Comparison of ENCODE assay signal across 13 cellular contexts in the genomic region with DNA sequence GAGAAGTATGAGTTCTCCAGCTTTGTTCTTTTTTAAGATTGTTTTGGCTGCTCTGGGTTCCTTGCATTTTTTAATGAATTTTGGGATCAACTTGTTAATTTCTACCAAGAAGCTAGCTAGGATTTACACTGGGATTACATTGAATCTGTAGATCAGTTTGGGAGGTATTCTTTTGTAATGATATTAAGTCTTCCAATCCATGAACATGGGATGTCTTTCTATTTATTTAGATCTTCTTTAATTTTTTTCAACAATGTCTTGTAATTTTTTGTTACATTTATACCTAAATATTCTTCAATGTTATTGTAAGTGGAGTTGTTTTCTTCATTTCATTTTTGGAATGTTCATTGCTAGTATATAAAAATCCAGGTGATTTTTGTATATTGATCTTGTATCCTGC. TPM values are rescaled to one million over a fixed set of nuclear protein-coding genes. Genes with fewer than 3 reads are reported as not detected.
DNase-seq lines count a peak whose midpoint lies in the region; ATAC-seq and FAIRE-seq lines count a peak whose summit lies in the region.
"Had no signal": no experiment of that assay in that cellular context is flagged by ENCODE, and none has a peak within 500 bp of the region (broad histone marks: within the 10 kb centered on the region; RNA-seq: fewer than 3 reads in every experiment).

No MANE protein-coding gene starts in this region.

- FAIRE-seq in G401.6 (lab: Jason Lieb, UNC) (peak; percentile 57), endometrium (lab: Jason Lieb, UNC) (peak; percentile 82), frontal cortex (lab: Jason Lieb, UNC) (peak; percentile 23)
- FAIRE-seq: GM12878 had no signal

- ATAC-seq in HG03025 (IDR thresholded peaks at IDR 0.05; ENCODE audit: low FRiP score, unreplicated experiment) = no peak
- ATAC-seq: GM12878, GM23338 had no signal

- no peak for DNase-seq in frontal cortex (ENCODE audit: low spot score in 2 of 2)
- DNase-seq in activated CD8-positive, alpha-beta memory T cell treated with anti-CD3 and anti-CD28 coated beads, Interleukin-2, amount 50 U/mL, for 4 hours = no peak
- DNase-seq in DMS153 treated with DMSO at 0.1 percent for 48 hours (lab: John Stamatoyannopoulos, UW; ENCODE audit: unreplicated experiment) = no peak
- DNase-seq: Calu3; CD4-positive, alpha-beta T cell; CD8-positive, alpha-beta memory T cell; DND-41; GDM1 had no signal

RNA-seq across cellular contexts. Expression of a gene that starts 12.5 kb away (rescaled TPM):
- total RNA-seq in frontal cortex = 25.7 TPM
